In the genomic region with DNA sequence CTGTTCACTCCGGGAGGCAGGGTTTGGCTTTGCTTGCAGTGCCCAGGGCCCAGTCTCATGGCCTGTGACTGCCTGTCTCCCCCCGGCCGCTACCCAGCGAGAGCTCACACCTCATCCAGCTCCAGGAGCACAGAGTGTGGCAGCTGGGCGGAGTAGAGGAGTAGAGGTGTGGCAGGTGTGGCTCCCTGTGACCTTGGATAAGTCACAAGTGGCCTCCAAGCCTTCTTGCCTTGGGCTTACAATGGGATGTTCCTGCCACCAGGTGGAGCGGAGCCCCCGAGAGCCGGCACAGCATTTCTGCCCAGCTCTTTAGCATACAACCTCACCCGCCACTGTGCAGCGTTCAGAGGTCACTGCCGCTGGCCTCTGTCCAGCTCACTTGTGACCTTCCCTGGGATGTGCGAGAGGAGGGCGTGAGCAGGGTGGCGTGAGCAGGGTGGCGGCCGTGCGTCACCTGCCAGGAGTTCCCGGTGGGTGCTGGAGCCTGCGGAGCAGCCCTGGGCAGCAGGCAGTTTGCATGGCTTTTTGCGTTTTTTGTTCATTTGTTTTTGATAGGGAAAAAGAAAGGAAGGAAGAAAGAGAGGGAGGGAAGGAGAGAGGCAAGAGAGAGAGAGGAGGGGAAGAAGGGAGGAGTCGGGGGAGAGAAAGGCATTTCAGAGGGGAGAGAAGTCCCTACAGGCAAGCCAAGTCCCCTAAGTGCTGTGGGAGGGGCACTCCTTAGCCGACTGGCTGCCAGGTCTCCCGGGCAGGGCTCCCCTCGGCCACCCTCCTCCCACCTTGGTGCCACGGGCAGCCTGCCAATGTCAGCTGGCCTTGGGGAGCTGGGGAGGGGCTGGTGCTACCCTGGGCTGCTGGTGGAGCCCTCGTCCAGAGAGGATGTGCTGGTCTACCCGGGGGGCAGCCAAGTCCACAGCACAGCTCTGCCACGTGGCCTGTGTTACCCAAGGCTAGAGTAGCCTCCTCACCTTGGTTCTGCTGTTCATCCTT, we compare ENCODE assay signal across 1 cellular context.
TF ChIP-seq lines count a peak whose summit lies in the region.

No MANE protein-coding gene starts in this region.

TF ChIP-seq in HepG2, 621 proteins besides CTCF, POLR2A, EP300 and RAD21 (continued from another document and continues in another):
- TF ChIP-seq HIC2 (CRISPR knock-in tag; IDR thresholded peaks at IDR 0.05; ENCODE audit: low read depth): peak; percentile 56
- TF ChIP-seq BATF2 (CRISPR knock-in tag; IDR thresholded peaks at IDR 0.05): no peak
- TF ChIP-seq ZNF782 (CRISPR knock-in tag; IDR thresholded peaks at IDR 0.05; ENCODE audit: borderline replicate concordance): peak; percentile 63; the same call in 1 of the 2 replicates
- no peak for TF ChIP-seq ZBTB26 (CRISPR knock-in tag; IDR thresholded peaks at IDR 0.05; ENCODE audit: borderline replicate concordance)
- no peak for TF ChIP-seq SOX13 (IDR thresholded peaks at IDR 0.05)
- peak in 1 of 2 experiments; percentile 69; a peak in 1 of 4 replicates for TF ChIP-seq SOX13 (CRISPR knock-in tag; conservative IDR thresholded peaks at IDR 0.05 in 1 of 2, IDR thresholded peaks at IDR 0.05 in 1 of 2)
- no peak for TF ChIP-seq ZNF577 (CRISPR knock-in tag; IDR thresholded peaks at IDR 0.05; ENCODE audit: borderline replicate concordance, low read depth)
- no peak for TF ChIP-seq ZNF557 (CRISPR knock-in tag; IDR thresholded peaks at IDR 0.05)
- no peak for TF ChIP-seq SP140L (CRISPR knock-in tag; IDR thresholded peaks at IDR 0.05; ENCODE audit: borderline replicate concordance)
- no peak for TF ChIP-seq ZNF570 (CRISPR knock-in tag; IDR thresholded peaks at IDR 0.05; ENCODE audit: borderline replicate concordance)
- TF ChIP-seq BORCS8-MEF2B (CRISPR knock-in tag; IDR thresholded peaks at IDR 0.05): peak; percentile 36; the same call in 1 of the 2 replicates
- TF ChIP-seq NKX3-1 (CRISPR knock-in tag; IDR thresholded peaks at IDR 0.05): no peak
- TF ChIP-seq, protein P1, sequence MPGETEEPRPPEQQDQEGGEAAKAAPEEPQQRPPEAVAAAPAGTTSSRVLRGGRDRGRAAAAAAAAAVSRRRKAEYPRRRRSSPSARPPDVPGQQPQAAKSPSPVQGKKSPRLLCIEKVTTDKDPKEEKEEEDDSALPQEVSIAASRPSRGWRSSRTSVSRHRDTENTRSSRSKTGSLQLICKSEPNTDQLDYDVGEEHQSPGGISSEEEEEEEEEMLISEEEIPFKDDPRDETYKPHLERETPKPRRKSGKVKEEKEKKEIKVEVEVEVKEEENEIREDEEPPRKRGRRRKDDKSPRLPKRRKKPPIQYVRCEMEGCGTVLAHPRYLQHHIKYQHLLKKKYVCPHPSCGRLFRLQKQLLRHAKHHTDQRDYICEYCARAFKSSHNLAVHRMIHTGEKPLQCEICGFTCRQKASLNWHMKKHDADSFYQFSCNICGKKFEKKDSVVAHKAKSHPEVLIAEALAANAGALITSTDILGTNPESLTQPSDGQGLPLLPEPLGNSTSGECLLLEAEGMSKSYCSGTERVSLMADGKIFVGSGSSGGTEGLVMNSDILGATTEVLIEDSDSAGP (CRISPR knock-in tag; IDR thresholded peaks at IDR 0.05; ENCODE audit: borderline replicate concordance): peak; percentile 83
- TF ChIP-seq ZNF256 (CRISPR knock-in tag; conservative IDR thresholded peaks at IDR 0.05): no peak
- TF ChIP-seq ATF1 (CRISPR knock-in tag; IDR thresholded peaks at IDR 0.05): no peak
- TF ChIP-seq NFKBIZ (CRISPR knock-in tag; IDR thresholded peaks at IDR 0.05): no peak
- no peak for TF ChIP-seq CSRNP1 (CRISPR knock-in tag; IDR thresholded peaks at IDR 0.05)
- no peak for TF ChIP-seq RAD51 (IDR thresholded peaks at IDR 0.05; ENCODE audit: borderline replicate concordance)
- TF ChIP-seq ZNF747 (CRISPR knock-in tag; IDR thresholded peaks at IDR 0.05; ENCODE audit: borderline replicate concordance): no peak
- TF ChIP-seq ZFP41 (CRISPR knock-in tag; IDR thresholded peaks at IDR 0.05; ENCODE audit: borderline replicate concordance): no peak
- TF ChIP-seq, protein P2, sequence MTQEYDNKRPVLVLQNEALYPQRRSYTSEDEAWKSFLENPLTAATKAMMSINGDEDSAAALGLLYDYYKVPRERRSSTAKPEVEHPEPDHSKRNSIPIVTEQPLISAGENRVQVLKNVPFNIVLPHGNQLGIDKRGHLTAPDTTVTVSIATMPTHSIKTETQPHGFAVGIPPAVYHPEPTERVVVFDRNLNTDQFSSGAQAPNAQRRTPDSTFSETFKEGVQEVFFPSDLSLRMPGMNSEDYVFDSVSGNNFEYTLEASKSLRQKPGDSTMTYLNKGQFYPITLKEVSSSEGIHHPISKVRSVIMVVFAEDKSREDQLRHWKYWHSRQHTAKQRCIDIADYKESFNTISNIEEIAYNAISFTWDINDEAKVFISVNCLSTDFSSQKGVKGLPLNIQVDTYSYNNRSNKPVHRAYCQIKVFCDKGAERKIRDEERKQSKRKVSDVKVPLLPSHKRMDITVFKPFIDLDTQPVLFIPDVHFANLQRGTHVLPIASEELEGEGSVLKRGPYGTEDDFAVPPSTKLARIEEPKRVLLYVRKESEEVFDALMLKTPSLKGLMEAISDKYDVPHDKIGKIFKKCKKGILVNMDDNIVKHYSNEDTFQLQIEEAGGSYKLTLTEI (CRISPR knock-in tag; conservative IDR thresholded peaks at IDR 0.05): no peak
- TF ChIP-seq, protein P3, sequence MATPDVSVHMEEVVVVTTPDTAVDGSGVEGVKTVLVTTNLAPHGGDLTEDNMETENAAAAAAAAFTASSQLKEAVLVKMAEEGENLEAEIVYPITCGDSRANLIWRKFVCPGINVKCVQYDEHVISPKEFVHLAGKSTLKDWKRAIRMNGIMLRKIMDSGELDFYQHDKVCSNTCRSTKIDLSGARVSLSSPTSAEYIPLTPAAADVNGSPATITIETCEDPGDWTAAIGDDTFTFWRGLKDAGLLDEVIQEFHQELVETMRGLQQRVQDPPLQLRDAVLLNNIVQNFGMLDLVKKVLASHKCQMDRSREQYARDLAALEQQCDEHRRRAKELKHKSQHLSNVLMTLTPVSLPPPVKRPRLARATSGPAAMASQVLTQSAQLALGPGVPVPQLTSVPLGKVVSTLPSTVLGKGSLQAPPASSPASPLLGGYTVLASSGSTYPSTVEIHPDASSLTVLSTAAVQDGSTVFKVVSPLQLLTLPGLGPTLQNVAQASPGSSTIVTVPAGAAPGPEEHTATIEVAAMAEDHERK (CRISPR knock-in tag; IDR thresholded peaks at IDR 0.05; ENCODE audit: low read depth): 0 out of 2 replicates have a peak, but pooled peaks have one; percentile 37
- TF ChIP-seq, protein P4, sequence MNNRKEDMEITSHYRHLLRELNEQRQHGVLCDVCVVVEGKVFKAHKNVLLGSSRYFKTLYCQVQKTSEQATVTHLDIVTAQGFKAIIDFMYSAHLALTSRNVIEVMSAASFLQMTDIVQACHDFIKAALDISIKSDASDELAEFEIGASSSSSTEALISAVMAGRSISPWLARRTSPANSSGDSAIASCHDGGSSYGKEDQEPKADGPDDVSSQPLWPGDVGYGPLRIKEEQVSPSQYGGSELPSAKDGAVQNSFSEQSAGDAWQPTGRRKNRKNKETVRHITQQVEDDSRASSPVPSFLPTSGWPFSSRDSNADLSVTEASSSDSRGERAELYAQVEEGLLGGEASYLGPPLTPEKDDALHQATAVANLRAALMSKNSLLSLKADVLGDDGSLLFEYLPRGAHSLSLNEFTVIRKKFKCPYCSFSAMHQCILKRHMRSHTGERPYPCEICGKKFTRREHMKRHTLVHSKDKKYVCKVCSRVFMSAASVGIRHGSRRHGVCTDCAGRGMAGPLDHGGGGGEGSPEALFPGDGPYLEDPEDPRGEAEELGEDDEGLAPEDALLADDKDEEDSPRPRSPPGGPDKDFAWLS (CRISPR knock-in tag; IDR thresholded peaks at IDR 0.05; ENCODE audit: borderline replicate concordance): peak; percentile 74; the same call in 1 of the 2 replicates
- no peak for TF ChIP-seq ZNF589 (CRISPR knock-in tag; conservative IDR thresholded peaks at IDR 0.05)
- TF ChIP-seq ZNF607 (CRISPR knock-in tag; IDR thresholded peaks at IDR 0.05; ENCODE audit: borderline replicate concordance): 0 out of 2 replicates have a peak, but pooled peaks have one; percentile 32
- TF ChIP-seq IKZF4 (CRISPR knock-in tag; IDR thresholded peaks at IDR 0.05; ENCODE audit: borderline replicate concordance, low read depth, not compliant biosample characterization): no peak
- no peak for TF ChIP-seq SP1 (IDR thresholded peaks at IDR 0.05)
- TF ChIP-seq SP1 (CRISPR knock-in tag; IDR thresholded peaks at IDR 0.05): no peak
- no peak for TF ChIP-seq U2AF2 (IDR thresholded peaks at IDR 0.05; ENCODE audit: low read depth, low read length)
- TF ChIP-seq KAT8 (CRISPR knock-in tag; IDR thresholded peaks at IDR 0.05): peak; percentile 79
- peak; percentile 46; the same call in 1 of the 2 replicates for TF ChIP-seq ZNF770 (CRISPR knock-in tag; IDR thresholded peaks at IDR 0.05)
- TF ChIP-seq TCF7L2 (IDR thresholded peaks at IDR 0.05; ENCODE audit: low read depth, low read length): no peak
- no peak for TF ChIP-seq ZSCAN21 (CRISPR knock-in tag; IDR thresholded peaks at IDR 0.05; ENCODE audit: borderline replicate concordance)
- TF ChIP-seq ZFP36L1 (CRISPR knock-in tag; IDR thresholded peaks at IDR 0.05): peak; percentile 51; the same call in 1 of the 2 replicates
- no peak for TF ChIP-seq ZNF883 (CRISPR knock-in tag; IDR thresholded peaks at IDR 0.05; ENCODE audit: not compliant biosample characterization)
- TF ChIP-seq SYNCRIP (IDR thresholded peaks at IDR 0.05; ENCODE audit: insufficient read depth, low read depth, low read length): no peak
- TF ChIP-seq HMG20B (CRISPR knock-in tag; conservative IDR thresholded peaks at IDR 0.05): no peak
- no peak for TF ChIP-seq DNMT1 (CRISPR knock-in tag; IDR thresholded peaks at IDR 0.05)
- no peak for TF ChIP-seq TCF12 (IDR thresholded peaks at IDR 0.05)
- peak; percentile 81; the same call in 1 of the 2 replicates for TF ChIP-seq TCF12 (CRISPR knock-in tag; IDR thresholded peaks at IDR 0.05)
- TF ChIP-seq DR1 (CRISPR knock-in tag; IDR thresholded peaks at IDR 0.05): no peak
- no peak for TF ChIP-seq TOPORS (CRISPR knock-in tag; IDR thresholded peaks at IDR 0.05)
- TF ChIP-seq NCOA5 (CRISPR knock-in tag; IDR thresholded peaks at IDR 0.05): no peak
- TF ChIP-seq ZNF773 (CRISPR knock-in tag; IDR thresholded peaks at IDR 0.05; ENCODE audit: borderline replicate concordance): no peak
- peak; percentile 52; the same call in 1 of the 2 replicates for TF ChIP-seq MLX (CRISPR knock-in tag; IDR thresholded peaks at IDR 0.05)
- TF ChIP-seq ZNF138 (CRISPR knock-in tag; IDR thresholded peaks at IDR 0.05; ENCODE audit: low read depth): 0 out of 2 replicates have a peak, but pooled peaks have one; percentile 24
